Comparison of ENCODE assay signal across 8 cellular contexts in genomic region chr20:13220857-13221297, GRCh38. TPM values are rescaled to one million over a fixed set of nuclear protein-coding genes. Genes with fewer than 3 reads are reported as not detected.
DNase-seq lines count a peak whose midpoint lies in the region; ATAC-seq and TF ChIP-seq lines count a peak whose summit lies in the region.

ISM1 (plus strand) TSS chr20:13221274; CDS start chr20:13221777, 503 bp downstream.

- no peaks in the 10 kb centered on the region for H3F3A ChIP-seq in MM.1S (ENCODE audit: insufficient read depth, low read length)

- peaks cover 10% of the 10 kb centered on the region for H3K4me1 Mint-ChIP-seq in activated naive CD4-positive, alpha-beta T cell treated with anti-CD3 and anti-CD28 coated beads for 36 hours (ENCODE audit: low read depth)

- H3K79me2 ChIP-seq in MM.1S (ENCODE audit: low read length) (no peaks in the 10 kb centered on the region), hepatocyte (no peaks in the 10 kb centered on the region)

- no peak within 1 kb of the TSS for H3K9ac ChIP-seq in MM.1S (ENCODE audit: low read length)

- no peaks in the 10 kb centered on the region for H4K20me1 ChIP-seq in MM.1S (ENCODE audit: insufficient read depth, low read length)
- no peaks in the 10 kb centered on the region for H4K20me1 ChIP-seq in hepatocyte (ENCODE audit: insufficient read depth, poor library complexity, severe bottlenecking)

- no peaks in the 10 kb centered on the region for H3K9me2 ChIP-seq in MM.1S (replicated peaks; ENCODE audit: insufficient read depth, low read length)
- no peaks in the 10 kb centered on the region for H3K9me2 ChIP-seq in hepatocyte (replicated peaks; ENCODE audit: insufficient read depth)

- no peaks in the 10 kb centered on the region for H3K4me1 ChIP-seq in MM.1S (ENCODE audit: low read length)
- H3K4me1 ChIP-seq in hepatocyte (ENCODE audit: insufficient read depth): peaks cover 16% of the 10 kb centered on the region

- no peaks in the 10 kb centered on the region for H3K36me3 Mint-ChIP-seq in activated naive CD4-positive, alpha-beta T cell treated with anti-CD3 and anti-CD28 coated beads for 36 hours (ENCODE audit: low read depth)

- H3K9me3 ChIP-seq in MM.1S (replicated peaks; ENCODE audit: insufficient read depth, low read length) (no peaks in the 10 kb centered on the region), hepatocyte (ENCODE audit: low read depth) (no peaks in the 10 kb centered on the region)

- no peak for ATAC-seq in HG03135 (IDR thresholded peaks at IDR 0.05; ENCODE audit: unreplicated experiment)

- intact Hi-C loops in activated naive CD4-positive, alpha-beta T cell treated with anti-CD3 and anti-CD28 coated beads for 36 hours (cut with micrococcal nuclease): loop anchor here (1.0 to 10.0 kb wide), 6 partner anchors 8 to 1326 kb away; partner anchors contain the start of genes ESF1, NDUFAF5 and TASP1

- CTCF ChIA-PET in activated naive CD4-positive, alpha-beta T cell treated with anti-CD3 and anti-CD28 coated beads for 36 hours (lab: Charles Lee): no interaction called here

- no peaks in the 10 kb centered on the region for H3K9me3 Mint-ChIP-seq in activated naive CD4-positive, alpha-beta T cell treated with anti-CD3 and anti-CD28 coated beads for 36 hours

- no peaks in the 10 kb centered on the region for H3K36me3 ChIP-seq in MM.1S (replicated peaks; ENCODE audit: insufficient read depth, low read length)
- H3K36me3 ChIP-seq in hepatocyte (replicated peaks; ENCODE audit: insufficient read depth, low read depth): no peaks in the 10 kb centered on the region

- peak within 1 kb of the TSS; percentile 57 for H3K4me3 ChIP-seq in MM.1S (ENCODE audit: low read length)
- H3K4me3 ChIP-seq in hepatocyte: peak within 1 kb of the TSS; percentile 72
- H3K4me3 ChIP-seq in skin epidermis: peak within 1 kb of the TSS; percentile 33 to 62 (median 42)

- WGBS in hepatocyte (ENCODE audit: low lambda C conversion rate, missing lambda C conversion rate): 2% methylated on average over 24 of the region's 39 CpGs

- H3K27ac Mint-ChIP-seq in activated naive CD4-positive, alpha-beta T cell treated with anti-CD3 and anti-CD28 coated beads for 36 hours: no peak within 1 kb of the TSS

- peak; percentile 43 for DNase-seq in NCI-H1092 treated with DMSO at 0.1 percent for 48 hours (lab: John Stamatoyannopoulos, UW)
- DNase-seq in NCI-H1092 (lab: John Stamatoyannopoulos, UW): no peak
- DNase-seq in MM.1S: peak; percentile 42
- peak; percentile 32 for DNase-seq in activated naive CD4-positive, alpha-beta T cell treated with anti-CD3 and anti-CD28 coated beads for 36 hours
- DNase-seq in hepatocyte (ENCODE audit: low spot score): peak; percentile 37
- DNase-seq in NCI-H2107 (lab: John Stamatoyannopoulos, UW): no peak

- peak within 1 kb of the TSS; percentile 80 for H3K4me2 ChIP-seq in MM.1S (ENCODE audit: low read depth, low read length)
- H3K4me2 ChIP-seq in hepatocyte: peak within 1 kb of the TSS; percentile 100

- peak within 1 kb of the TSS; percentile 31; the same call in 1 of the 2 replicates for H2AFZ ChIP-seq in MM.1S (ENCODE audit: low read length)
- peak within 1 kb of the TSS; percentile 72 for H2AFZ ChIP-seq in hepatocyte

- TF ChIP-seq CTCF in MM.1S (IDR thresholded peaks at IDR 0.05; ENCODE audit: low read length) (no peak), hepatocyte (IDR thresholded peaks at IDR 0.05; ENCODE audit: poor library complexity) (no peak)

- H3K27ac ChIP-seq in MM.1S (ENCODE audit: low read length) (no peak within 1 kb of the TSS), hepatocyte (no peak within 1 kb of the TSS), skin epidermis (peak within 1 kb of the TSS in 15 of 21 experiments; percentile 5 to 85 (median 69))

- peak within 1 kb of the TSS; percentile 75 for H3K4me3 Mint-ChIP-seq in activated naive CD4-positive, alpha-beta T cell treated with anti-CD3 and anti-CD28 coated beads for 36 hours

- peaks cover 35% of the 10 kb centered on the region for H3K27me3 Mint-ChIP-seq in activated naive CD4-positive, alpha-beta T cell treated with anti-CD3 and anti-CD28 coated beads for 36 hours (ENCODE audit: low read depth)

- H3K27me3 ChIP-seq in MM.1S (replicated peaks; ENCODE audit: insufficient read depth, low read length) (peaks cover 37% of the 10 kb centered on the region), hepatocyte (peaks cover 72% of the 10 kb centered on the region)

RNA-seq across cellular contexts. Expression of gene ISM1, which starts in this region (rescaled TPM):
- under 1 TPM; 0.27 to 0.29 TPM for total RNA-seq in activated naive CD4-positive, alpha-beta T cell treated with anti-CD3 and anti-CD28 coated beads for 36 hours
- 1.4 and 1.7 TPM in 2 replicates for total RNA-seq in hepatocyte
- 0.76 and 1.7 TPM in 2 replicates for polyA plus RNA-seq in hepatocyte

Comparison
In these comparisons a context has a peak if more than half of its experiments do, and no peak if none do; other contexts are left out.
1. DNase-seq: peak in NCI-H1092 treated with DMSO at 0.1 percent for 48 hours (single experiment), MM.1S (single experiment) and hepatocyte (single experiment); none in NCI-H1092 (single experiment) and NCI-H2107 (single experiment).
2. Peak in DNase-seq in activated naive CD4-positive, alpha-beta T cell treated with anti-CD3 and anti-CD28 coated beads for 36 hours; RNA of the gene not detected or under 1 TPM.
3. H3K27ac ChIP-seq: peak in skin epidermis (15 of 21); none in MM.1S (single experiment) and hepatocyte (single experiment).
4. Peak in every context shown above with its lines, with median percentiles within 50 percentile points of each other: H3K4me3 ChIP-seq.